In genomic region chr17:64496348-64496785, GRCh38 we compare ENCODE assay signal across 2 cellular contexts.
TF ChIP-seq lines count a peak whose summit lies in the region.

No MANE protein-coding gene starts in this region.

TF ChIP-seq in HCT116, 20 proteins besides CTCF, POLR2A, EP300 and RAD21 (continued from another document):
- TF ChIP-seq ATF3 (IDR thresholded peaks at IDR 0.05) (no peak), SP1 (IDR thresholded peaks at IDR 0.05; ENCODE audit: low read depth) (no peak), ZBTB33 (IDR thresholded peaks at IDR 0.05; ENCODE audit: extremely low read depth, insufficient replicate concordance, low read length) (no peak), JUND (IDR thresholded peaks at IDR 0.05) (no peak), YY1 (IDR thresholded peaks at IDR 0.05; ENCODE audit: extremely low read depth, insufficient replicate concordance, low read depth, low read length) (no peak), CBX3 (IDR thresholded peaks at IDR 0.05; ENCODE audit: low read depth) (no peak), SIN3A (IDR thresholded peaks at IDR 0.05; ENCODE audit: low read depth) (no peak), REST (IDR thresholded peaks at IDR 0.05; ENCODE audit: low read depth) (no peak), EZH2phosphoT487 (IDR thresholded peaks at IDR 0.05; ENCODE audit: borderline replicate concordance) (no peak)

TF ChIP-seq in liver, 16 proteins besides CTCF, POLR2A, EP300 and RAD21 (continued from another document):
- no peak for TF ChIP-seq ZBTB33 (IDR thresholded peaks at IDR 0.05)
